Comparison of ENCODE assay signal across 26 cellular contexts in the genomic region with DNA sequence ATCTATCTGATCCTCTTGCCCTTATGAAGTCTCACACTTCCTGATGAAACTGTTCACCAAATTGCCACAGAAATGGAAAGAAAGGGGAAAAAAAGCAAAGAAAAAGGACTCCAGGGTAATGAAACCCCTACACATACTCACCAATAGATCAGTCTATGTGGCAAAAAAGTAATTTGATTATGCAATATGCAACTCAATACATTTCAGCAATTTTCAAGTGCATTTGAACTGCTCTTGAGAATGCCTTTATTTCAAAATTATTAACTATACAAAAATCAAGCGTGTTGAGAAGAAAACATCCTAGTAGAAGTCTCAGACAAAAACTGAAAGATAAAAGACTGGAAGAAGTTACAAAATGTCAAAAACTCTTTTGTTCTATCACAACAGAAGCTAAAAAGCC. TPM values are rescaled to one million over a fixed set of nuclear protein-coding genes. Genes with fewer than 3 reads are reported as not detected.
A peak's percentile ranks its signal among the peaks of the same experiment; 100 is the strongest.
DNase-seq lines count a peak whose midpoint lies in the region; ATAC-seq, FAIRE-seq and TF ChIP-seq lines count a peak whose summit lies in the region.
"Had no signal": no experiment of that assay in that cellular context is flagged by ENCODE, and none has a peak within 500 bp of the region (broad histone marks: within the 10 kb centered on the region; RNA-seq: fewer than 3 reads in every experiment).

No MANE protein-coding gene starts in this region.

- no peak overlapping the region for H3K4ac ChIP-seq in IMR-90 (ENCODE audit: low read depth, low read length)

- H3K23ac ChIP-seq in IMR-90 (ENCODE audit: low read depth, low read length): no peak overlapping the region

- H3K9me3 ChIP-seq in HepG2 (ENCODE audit: low read length) (no peaks in the 10 kb centered on the region), right lobe of liver (no peaks in the 10 kb centered on the region), IMR-90 (ENCODE audit: control insufficient read depth, insufficient read depth, low read length) (no peaks in the 10 kb centered on the region), left lung (no peaks in the 10 kb centered on the region), thyroid gland (no peaks in the 10 kb centered on the region)
- H3K9me3 ChIP-seq: BE2C, BLaER1 had no signal

- H3K36me3 ChIP-seq in HepG2 (replicated peaks in 1 of 2; ENCODE audit: control insufficient read depth in 1 of 2, insufficient read depth in 2 of 2, low read length in 2 of 2) (no peaks in the 10 kb centered on the region), right lobe of liver (no peaks in the 10 kb centered on the region), IMR-90 (ENCODE audit: control insufficient read depth, insufficient read depth, low read length) (no peaks in the 10 kb centered on the region), left lung (no peaks in the 10 kb centered on the region), thyroid gland (no peaks in the 10 kb centered on the region)
- H3K36me3 ChIP-seq: BE2C, BLaER1 had no signal

- no peak overlapping the region for H2AK9ac ChIP-seq in IMR-90 (replicated peaks; ENCODE audit: low read depth, low read length, poor library complexity)

- no peak overlapping the region for H3K18ac ChIP-seq in IMR-90 (ENCODE audit: low read depth, low read length)

- no peak overlapping the region for H2BK120ac ChIP-seq in IMR-90 (ENCODE audit: low read depth, low read length)

- H3K4me1 ChIP-seq in HepG2 (ENCODE audit: insufficient read depth, low read length): peaks cover 42% of the 10 kb centered on the region
- H3K4me1 ChIP-seq in right lobe of liver: peaks cover 0 to 19% (median 8%) of the 10 kb centered on the region in 4 donors
- no peaks in the 10 kb centered on the region for H3K4me1 ChIP-seq in IMR-90 (ENCODE audit: control insufficient read depth, insufficient read depth, low read length)
- no peaks in the 10 kb centered on the region for H3K4me1 ChIP-seq in left lung
- H3K4me1 ChIP-seq in thyroid gland: peaks cover 35 to 59% of the 10 kb centered on the region in 2 donors
- H3K4me1 ChIP-seq: BE2C had no signal

- H3K4me3 ChIP-seq in HepG2 (replicated peaks in 1 of 3; ENCODE audit: insufficient read depth in 1 of 3, low read depth in 2 of 3, low read length in 3 of 3) (no peak overlapping the region), right lobe of liver (no peak overlapping the region), IMR-90 (ENCODE audit: insufficient read depth, low read depth, low read length) (no peak overlapping the region), left lung (no peak overlapping the region), thyroid gland (replicated peaks in 1 of 3) (no peak overlapping the region)
- H3K4me3 ChIP-seq: BLaER1 had no signal

- no peak for FAIRE-seq in HepG2 (lab: Jason Lieb, UNC)
- FAIRE-seq: A204.1, G401.6, GM12891, GM19239 had no signal

- H2AFZ ChIP-seq in HepG2 (ENCODE audit: low read length) (no peak overlapping the region), IMR-90 (replicated peaks; ENCODE audit: low read length, poor library complexity) (no peak overlapping the region)

- no peaks in the 10 kb centered on the region for H3K79me1 ChIP-seq in IMR-90 (ENCODE audit: low read depth in 1 of 2, low read length in 2 of 2)

- TF ChIP-seq POLR2A in HepG2 (IDR thresholded peaks at IDR 0.05; ENCODE audit: insufficient read depth in 1 of 2, low read depth in 2 of 2, low read length in 2 of 2) (no peak), right lobe of liver (IDR thresholded peaks at IDR 0.05) (no peak), IMR-90 (IDR thresholded peaks at IDR 0.05; ENCODE audit: low read depth, low read length) (no peak), thyroid gland (IDR thresholded peaks at IDR 0.05) (no peak)

- 80% methylated on average over 1 of the region's 1 CpG for WGBS in HepG2 (ENCODE audit: low lambda C conversion rate)
- 50% methylated on average over 1 of the region's 1 CpG for WGBS in right lobe of liver (ENCODE audit: insufficient coverage, low coverage, low lambda C conversion rate, missing lambda C conversion rate)
- no CpG with 5 or more reads among the region's 1 CpG for WGBS in IMR-90 (ENCODE audit: extremely low coverage in 2 of 2, insufficient read length in 1 of 2), 2 experiments
- WGBS in thyroid gland, 2 donors: 68 to 75% methylated on average over 1 of the region's 1 CpG

- CTCF ChIA-PET in HepG2 (lab: Yijun Ruan, JAX; ENCODE audit: low intra/inter-chr PET ratio, low total read pairs): no interaction called here
- CTCF ChIA-PET in IMR-90 (lab: Yijun Ruan, JAX): interaction anchor here (0.6 to 1.2 kb wide), 2 partner anchors 9 kb away, joined by 3 read pairs; no protein-coding TSS in a partner anchor

- H3K27ac ChIP-seq in HepG2 (ENCODE audit: extremely low read length, insufficient read depth, low read length) (no peak overlapping the region), right lobe of liver (no peak overlapping the region), IMR-90 (ENCODE audit: insufficient read depth, low read length) (no peak overlapping the region), left lung (no peak overlapping the region), thyroid gland (peak overlapping the region in 2 of 3 donors; percentile 33 to 92)
- H3K27ac ChIP-seq: BLaER1 had no signal

- intact Hi-C loops in HepG2 (cut with micrococcal nuclease; ENCODE audit: unreplicated experiment): no loop called here
- intact Hi-C loops in right lobe of liver (cut with DNase I): no loop called here
- intact Hi-C loops in IMR-90 (cut with micrococcal nuclease): no loop called here
- intact Hi-C loops in left lung (cut with DNase I): no loop called here
- intact Hi-C loops in thyroid gland (cut with DNase I): no loop called here

- H3K14ac ChIP-seq in IMR-90 (replicated peaks; ENCODE audit: low read depth, low read length): no peak overlapping the region

- no peak overlapping the region for H2BK5ac ChIP-seq in IMR-90 (ENCODE audit: low read depth, low read length, poor library complexity, severe bottlenecking)

- in situ Hi-C loops in HepG2 (cut with HindIII; ENCODE audit: extremely low pct_ligation_motif_present, low pct_unique_long_range_greater_than_20kb): no loop called here
- in situ Hi-C loops in IMR-90 (cut with MboI; ENCODE audit: low sequenced_read_pairs): loop anchor here (25.0 kb wide), 1 partner anchor 960 kb away; no protein-coding TSS in a partner anchor

- TF ChIP-seq EP300 in HepG2 (IDR thresholded peaks at IDR 0.05; ENCODE audit: low read depth in 2 of 2, low read length in 2 of 2) (no peak), HepG2 (CRISPR knock-in tag; IDR thresholded peaks at IDR 0.05; ENCODE audit: borderline replicate concordance) (no peak)

- POLR2A ChIA-PET in HepG2 (lab: Yijun Ruan, JAX): no interaction called here
- POLR2A ChIA-PET in IMR-90 (lab: Charles Lee; ENCODE audit: unreplicated experiment): no interaction called here

- H4K5ac ChIP-seq in IMR-90 (ENCODE audit: low read depth, low read length): no peak overlapping the region

- TF ChIP-seq CTCF in HepG2 (CRISPR knock-in tag; IDR thresholded peaks at IDR 0.05): no peak
- no peak for TF ChIP-seq CTCF in right lobe of liver (IDR thresholded peaks at IDR 0.05)
- no peak for TF ChIP-seq CTCF in IMR-90 (conservative IDR thresholded peaks at IDR 0.05; ENCODE audit: low read depth, low read length)
- no peak for TF ChIP-seq CTCF in left lung (IDR thresholded peaks at IDR 0.05)
- TF ChIP-seq CTCF in thyroid gland (IDR thresholded peaks at IDR 0.05): no peak

- H2BK20ac ChIP-seq in IMR-90 (ENCODE audit: low read depth, low read length): no peak overlapping the region

- ATAC-seq in HepG2: no peak
- ATAC-seq in right lobe of liver: no peak
- no peak for ATAC-seq in IMR-90 (ENCODE audit: low read depth)
- ATAC-seq in left lung: peak; percentile 2
- no peak for ATAC-seq in HG02798 (IDR thresholded peaks at IDR 0.05; ENCODE audit: poor library complexity, unreplicated experiment)

- H3K27me3 ChIP-seq in HepG2 (ENCODE audit: control insufficient read depth in 1 of 2, insufficient read depth in 2 of 2, low read length in 2 of 2) (peaks cover 0 to 15% of the 10 kb centered on the region in 2 experiments; a peak in 2 of 5 replicates), right lobe of liver (no peaks in the 10 kb centered on the region), IMR-90 (ENCODE audit: control insufficient read depth, insufficient read depth, low read length) (peaks cover 32% of the 10 kb centered on the region), left lung (no peaks in the 10 kb centered on the region), thyroid gland (no peaks in the 10 kb centered on the region)
- H3K27me3 ChIP-seq: BE2C, BLaER1 had no signal

- no TSS peak for BruUV-seq in HepG2 (replicated peaks; lab: Mats Ljungman, UMichigan)
- no TSS peak for BruUV-seq in IMR-90 (replicated peaks; lab: Mats Ljungman, UMichigan)

- H3K9ac ChIP-seq in HepG2 (ENCODE audit: insufficient read depth, low read depth, low read length): no peak overlapping the region
- H3K9ac ChIP-seq in IMR-90 (ENCODE audit: low read depth, low read length): no peak overlapping the region
- H3K9ac ChIP-seq: BLaER1 had no signal

- H4K20me1 ChIP-seq in HepG2 (ENCODE audit: insufficient read depth, low read length): no peaks in the 10 kb centered on the region
- no peaks in the 10 kb centered on the region for H4K20me1 ChIP-seq in IMR-90 (ENCODE audit: insufficient read depth, low read length)
- H4K20me1 ChIP-seq: BLaER1 had no signal

- DNase-seq in HepG2 (ENCODE audit: low spot score): no peak
- no peak for DNase-seq in right lobe of liver
- DNase-seq in IMR-90: no peak
- no peak for DNase-seq in left lung
- DNase-seq in thyroid gland: no peak
- no peak for DNase-seq in DMS79 treated with DMSO at 0.1 percent for 48 hours (lab: John Stamatoyannopoulos, UW)
- no peak for DNase-seq in NCI-H748 treated with DMSO at 0.1 percent for 48 hours (lab: John Stamatoyannopoulos, UW)
- DNase-seq: 8988T; ACHN; BE2C; C1 segment of cervical spinal cord; CD4-positive, alpha-beta memory T cell; CD4-positive, CD25-positive, alpha-beta regulatory T cell; CD8-positive, alpha-beta memory T cell; COR-L47; DMS 273 treated with DMSO at 0.1 percent for 48 hours; DMS153; DMS53; DMS79; GF-D8 had no signal

- no peak overlapping the region for H4K8ac ChIP-seq in IMR-90 (ENCODE audit: low read depth in 2 of 2, low read length in 2 of 2)

- TF ChIP-seq RAD21 in HepG2 (CRISPR knock-in tag; IDR thresholded peaks at IDR 0.05): no peak
- TF ChIP-seq RAD21 in IMR-90 (IDR thresholded peaks at IDR 0.05; ENCODE audit: low read length): no peak

- no peak overlapping the region for H3K4me2 ChIP-seq in HepG2 (ENCODE audit: low read depth, low read length)
- no peak overlapping the region for H3K4me2 ChIP-seq in IMR-90 (ENCODE audit: low read depth, low read length)
- H3K4me2 ChIP-seq: BLaER1 had no signal

- no peaks in the 10 kb centered on the region for H3K79me2 ChIP-seq in HepG2 (ENCODE audit: insufficient read depth, low read length)

- no peak overlapping the region for H2BK15ac ChIP-seq in IMR-90 (ENCODE audit: low read depth, low read length)

- no peak overlapping the region for H3K56ac ChIP-seq in IMR-90 (ENCODE audit: extremely low read depth, insufficient read depth, low read length)

- no peak overlapping the region for H4K91ac ChIP-seq in IMR-90 (ENCODE audit: insufficient read depth, low read depth, low read length)

- H3K9me1 ChIP-seq in IMR-90 (ENCODE audit: insufficient read depth, low read length): no peaks in the 10 kb centered on the region

- no peak overlapping the region for H2AK5ac ChIP-seq in IMR-90 (ENCODE audit: low read depth, low read length)

- dilution Hi-C loops in IMR-90 (cut with HindIII; ENCODE audit: low sequenced_read_pairs, unreplicated experiment): no loop called here

RNA-seq across cellular contexts. Expression of a gene that starts 32.2 kb away (rescaled TPM):
- total RNA-seq in HepG2 (2016; rRNA removed; fragmentation: Illumina TruSeq; extraction: Trizol) (34.6 and 40.4 TPM in 2 replicates), right lobe of liver (10 to 100 TPM in 5 of 6 experiments, 1 to 10 TPM in 1; 8.5 to 19.9 (median 14.8) TPM), IMR-90 (2012; rRNA removed) (13.6 and 19.2 TPM in 2 replicates), left lung (10 to 100 TPM; 40.1 to 48.4 TPM), thyroid gland (100 to 1,000 TPM in 2 of 4 donors, 10 to 100 TPM in 2; 79.1 to 131 (median 114) TPM)
- 42.5 and 43.6 TPM in 2 replicates for total RNA-seq in HepG2 (2016; cell fraction: cytosol; rRNA removed; fragmentation: Illumina TruSeq; extraction: Trizol; ENCODE audit: low read depth)
- total RNA-seq in HepG2 (2016; cell fraction: insoluble cytoplasmic fraction; rRNA removed; fragmentation: Illumina TruSeq; extraction: Trizol): 38.0 and 42.0 TPM in 2 replicates
- 38.5 and 42.3 TPM in 2 replicates for total RNA-seq in HepG2 (2016; cell fraction: membrane; rRNA removed; fragmentation: Illumina TruSeq; extraction: Trizol)
- total RNA-seq in HepG2 (2016; cell fraction: nucleus; rRNA removed; fragmentation: Illumina TruSeq; extraction: Trizol): 46.5 and 59.3 TPM in 2 replicates
- polyA plus RNA-seq in HepG2 (2011; rRNA removed) (20.3 and 21.7 TPM in 2 replicates), IMR-90 (2012; rRNA removed) (2.9 and 4.0 TPM in 2 replicates)
- polyA plus RNA-seq in HepG2 (2011; cell fraction: cytosol; rRNA removed): 5.8 and 7.6 TPM in 2 replicates
- polyA plus RNA-seq in HepG2 (2011; cell fraction: nucleus; rRNA removed): 21.9 and 22.6 TPM in 2 replicates
- polyA plus RNA-seq in HepG2 (2012): 8.1 and 8.3 TPM in 2 replicates
- polyA plus RNA-seq in HepG2 (2016; cell fraction: cytosol; fragmentation: Illumina TruSeq; extraction: Trizol; ENCODE audit: low read depth): 3.4 and 4.0 TPM in 2 replicates
- 16.3 and 19.3 TPM in 2 replicates for polyA plus RNA-seq in HepG2 (2016; cell fraction: insoluble cytoplasmic fraction; fragmentation: Illumina TruSeq; extraction: Trizol; ENCODE audit: low read depth)
- 5.1 and 9.5 TPM in 2 replicates for polyA plus RNA-seq in HepG2 (2016; cell fraction: membrane; fragmentation: Illumina TruSeq; extraction: Trizol; ENCODE audit: low read depth)
- 17.2 and 24.4 TPM in 2 replicates for polyA plus RNA-seq in HepG2 (2016; cell fraction: nucleus; fragmentation: Illumina TruSeq; extraction: Trizol; ENCODE audit: insufficient read depth, low read depth)
- polyA minus RNA-seq in HepG2 (2011; rRNA and poly(A)+ RNA removed; ENCODE audit: low replicate concordance): 60.8 and 71.6 TPM in 2 replicates
- 27.8 and 28.0 TPM in 2 replicates for polyA minus RNA-seq in HepG2 (2011; cell fraction: cytosol; rRNA and poly(A)+ RNA removed)
- 139 and 141 TPM in 2 replicates for polyA minus RNA-seq in HepG2 (2011; cell fraction: nucleus; rRNA and poly(A)+ RNA removed)
- polyA plus RNA-seq in IMR-90 (2012; cell fraction: cytosol; rRNA removed): 1.4 and 1.5 TPM in 2 replicates
- 2.3 and 13.7 TPM in 2 replicates for polyA plus RNA-seq in IMR-90 (2012; cell fraction: nucleus; rRNA removed; ENCODE audit: low replicate concordance)

RNA-seq across cellular contexts. Expression of a gene that starts 48.5 kb away (rescaled TPM):
- 44.7 and 47.9 TPM in 2 replicates for total RNA-seq in HepG2 (2016; rRNA removed; fragmentation: Illumina TruSeq; extraction: Trizol)
- 15.4 and 16.3 TPM in 2 replicates for total RNA-seq in HepG2 (2016; cell fraction: cytosol; rRNA removed; fragmentation: Illumina TruSeq; extraction: Trizol; ENCODE audit: low read depth)
- total RNA-seq in HepG2 (2016; cell fraction: insoluble cytoplasmic fraction; rRNA removed; fragmentation: Illumina TruSeq; extraction: Trizol): 47.5 and 49.2 TPM in 2 replicates
- 27.3 and 32.1 TPM in 2 replicates for total RNA-seq in HepG2 (2016; cell fraction: membrane; rRNA removed; fragmentation: Illumina TruSeq; extraction: Trizol)
- total RNA-seq in HepG2 (2016; cell fraction: nucleus; rRNA removed; fragmentation: Illumina TruSeq; extraction: Trizol): 26.1 and 27.7 TPM in 2 replicates
- 34.7 and 46.6 TPM in 2 replicates for polyA plus RNA-seq in HepG2 (2011; rRNA removed)
- 34.2 and 43.3 TPM in 2 replicates for polyA plus RNA-seq in HepG2 (2011; cell fraction: cytosol; rRNA removed)
- 46.4 and 51.6 TPM in 2 replicates for polyA plus RNA-seq in HepG2 (2011; cell fraction: nucleus; rRNA removed)
- polyA plus RNA-seq in HepG2 (2012): 20.5 and 32.1 TPM in 2 replicates
- polyA plus RNA-seq in HepG2 (2016; cell fraction: cytosol; fragmentation: Illumina TruSeq; extraction: Trizol; ENCODE audit: low read depth): 12.8 and 13.4 TPM in 2 replicates
- 62.8 and 62.9 TPM in 2 replicates for polyA plus RNA-seq in HepG2 (2016; cell fraction: insoluble cytoplasmic fraction; fragmentation: Illumina TruSeq; extraction: Trizol; ENCODE audit: low read depth)
- polyA plus RNA-seq in HepG2 (2016; cell fraction: membrane; fragmentation: Illumina TruSeq; extraction: Trizol; ENCODE audit: low read depth): 19.9 and 21.6 TPM in 2 replicates
- 41.1 and 43.7 TPM in 2 replicates for polyA plus RNA-seq in HepG2 (2016; cell fraction: nucleus; fragmentation: Illumina TruSeq; extraction: Trizol; ENCODE audit: insufficient read depth, low read depth)
- polyA minus RNA-seq in HepG2 (2011; rRNA and poly(A)+ RNA removed; ENCODE audit: low replicate concordance): 22.7 and 58.5 TPM in 2 replicates
- polyA minus RNA-seq in HepG2 (2011; cell fraction: cytosol; rRNA and poly(A)+ RNA removed): 13.8 and 15.2 TPM in 2 replicates
- polyA minus RNA-seq in HepG2 (2011; cell fraction: nucleus; rRNA and poly(A)+ RNA removed): 49.2 and 53.5 TPM in 2 replicates
- total RNA-seq in right lobe of liver: 10 to 100 TPM; 12.9 to 27.0 (median 17.9) TPM
- 6.8 and 7.8 TPM in 2 replicates for total RNA-seq in IMR-90 (2012; rRNA removed)
- 8.2 and 8.7 TPM in 2 replicates for polyA plus RNA-seq in IMR-90 (2012; rRNA removed)
- polyA plus RNA-seq in IMR-90 (2012; cell fraction: cytosol; rRNA removed): 7.2 and 12.6 TPM in 2 replicates
- polyA plus RNA-seq in IMR-90 (2012; cell fraction: nucleus; rRNA removed; ENCODE audit: low replicate concordance): 4.4 and 6.8 TPM in 2 replicates
- total RNA-seq in left lung: 1 to 10 TPM; 7.5 to 9.7 TPM
- 10 to 100 TPM in 3 of 4 donors, 1 to 10 TPM in 1; 6.2 to 24.3 (median 14.1) TPM for total RNA-seq in thyroid gland

Comparison
In these comparisons a context has a peak if more than half of its experiments do, and no peak if none do; other contexts are left out.
1. H3K27ac ChIP-seq: peak in thyroid gland (2 of 3); none in HepG2 (single experiment), right lobe of liver (0 of 3), IMR-90 (single experiment) and left lung (0 of 2).